8 cellular contexts compared by ENCODE assay signal in the genomic region with DNA sequence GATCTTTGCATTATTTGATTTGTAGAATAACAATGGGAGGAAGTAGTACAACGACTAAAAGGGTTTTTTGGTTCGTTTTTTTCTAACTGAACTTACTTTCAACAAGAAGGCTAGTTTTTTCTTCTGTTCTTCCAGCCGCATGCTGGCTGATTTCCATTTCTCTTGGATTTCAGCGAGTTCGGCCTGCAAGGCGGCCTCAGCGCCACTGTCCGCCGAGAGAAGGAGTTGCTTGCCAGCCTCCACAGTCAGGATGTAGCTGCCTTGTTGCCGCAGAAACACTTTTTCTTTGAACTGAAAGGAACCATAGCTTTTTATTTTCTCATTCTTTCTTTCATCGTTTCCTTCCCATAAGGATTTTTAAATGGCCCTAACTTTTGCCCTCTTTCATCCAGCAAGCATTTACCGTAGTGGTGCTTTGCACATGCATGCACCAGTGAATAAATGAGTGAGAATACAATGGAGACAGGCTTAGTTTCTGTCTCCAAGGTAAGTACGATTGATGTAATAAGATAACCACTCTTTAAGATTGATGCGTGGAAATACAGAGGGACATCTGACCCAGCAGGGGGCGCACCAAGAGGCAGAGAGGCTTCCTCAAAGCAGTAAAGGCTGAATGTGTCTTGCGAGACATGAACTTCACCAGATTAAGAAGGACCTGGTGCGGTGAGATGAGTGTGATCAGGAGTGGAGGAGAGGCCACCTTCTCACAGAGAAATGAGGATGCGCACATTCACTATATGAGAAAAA.
A peak's percentile ranks its signal among the peaks of the same experiment; 100 is the strongest.
DNase-seq lines count a peak whose midpoint lies in the region; ATAC-seq and TF ChIP-seq lines count a peak whose summit lies in the region.

No MANE protein-coding gene starts in this region.

- H3K27ac ChIP-seq in KMS-11 (no peak overlapping the region), suprapubic skin (no peak overlapping the region)

- H3K9me3 ChIP-seq in suprapubic skin = no peaks in the 10 kb centered on the region

- no peak overlapping the region for H3K4me3 ChIP-seq in KMS-11 (IDR thresholded peaks at IDR 0.05; ENCODE audit: insufficient read depth, low read depth, low read length)
- no peak overlapping the region for H3K4me3 ChIP-seq in suprapubic skin

- 89% methylated on average over 18 of the region's 18 CpGs for WGBS in suprapubic skin

- ATAC-seq in GM19463 (IDR thresholded peaks at IDR 0.05; ENCODE audit: unreplicated experiment) (no peak), HG03196 (IDR thresholded peaks at IDR 0.05; ENCODE audit: unreplicated experiment) (no peak)

- peak; percentile 27 for DNase-seq in CD1c-positive myeloid dendritic cell (ENCODE audit: extremely low spot score)
- peak; percentile 14 for DNase-seq in activated gamma-delta T cell treated with anti-CD3 and anti-CD28 coated beads, Interleukin-2, amount 50 U/mL, for 16 hours (ENCODE audit: low read depth)
- peak; percentile 47 for DNase-seq in iPS-NIHi11 (ENCODE audit: low spot score)
- DNase-seq in stimulated activated CD8-positive, alpha-beta memory T cell treated with anti-CD3 and anti-CD28 coated beads, Interleukin-2, amount 100 ng/mL, for 48 hours (ENCODE audit: low read depth in 2 of 2) = peak; percentile 34 to 35
- no peak for DNase-seq in suprapubic skin (ENCODE audit: low spot score in 2 of 2)

- no peaks in the 10 kb centered on the region for H3K79me2 ChIP-seq in KMS-11 (ENCODE audit: insufficient read depth, low read depth)

- H2AFZ ChIP-seq in KMS-11 (ENCODE audit: low read depth) = no peak overlapping the region

- no peak for TF ChIP-seq EP300 in suprapubic skin (IDR thresholded peaks at IDR 0.05)

- no peak overlapping the region for H3K4me2 ChIP-seq in KMS-11

- no peak overlapping the region for H3K9ac ChIP-seq in KMS-11

- TF ChIP-seq CTCF in KMS-11 (conservative IDR thresholded peaks at IDR 0.05; ENCODE audit: low read depth, low read length) (peak; percentile 45; the same call in 1 of the 2 replicates), suprapubic skin (IDR thresholded peaks at IDR 0.05) (no peak)

- H3K36me3 ChIP-seq in KMS-11 (ENCODE audit: insufficient read depth) (peaks cover 2% of the 10 kb centered on the region; the same call in 1 of the 2 replicates), suprapubic skin (peaks cover 50% of the 10 kb centered on the region)

- no peak for TF ChIP-seq POLR2A in suprapubic skin (IDR thresholded peaks at IDR 0.05)

- H3K27me3 ChIP-seq in KMS-11 (ENCODE audit: insufficient read depth, low read depth) = no peaks in the 10 kb centered on the region
- H3K27me3 ChIP-seq in suprapubic skin = no peaks in the 10 kb centered on the region

- no peaks in the 10 kb centered on the region for H3K4me1 ChIP-seq in KMS-11 (ENCODE audit: low read depth, poor library complexity, severe bottlenecking)
- H3K4me1 ChIP-seq in suprapubic skin = no peaks in the 10 kb centered on the region

- H4K20me1 ChIP-seq in KMS-11 (ENCODE audit: insufficient read depth) = no peaks in the 10 kb centered on the region

Comparison
In these comparisons a context has a peak if more than half of its experiments do, and no peak if none do; other contexts are left out.
1. DNase-seq: peak in CD1c-positive myeloid dendritic cell (single experiment), activated gamma-delta T cell treated with anti-CD3 and anti-CD28 coated beads, Interleukin-2, amount 50 U/mL, for 16 hours (single experiment), iPS-NIHi11 (single experiment) and stimulated activated CD8-positive, alpha-beta memory T cell treated with anti-CD3 and anti-CD28 coated beads, Interleukin-2, amount 100 ng/mL, for 48 hours (2 of 2); none in suprapubic skin (0 of 2).